Comparison of ENCODE assay signal across 10 cellular contexts in the genomic region with DNA sequence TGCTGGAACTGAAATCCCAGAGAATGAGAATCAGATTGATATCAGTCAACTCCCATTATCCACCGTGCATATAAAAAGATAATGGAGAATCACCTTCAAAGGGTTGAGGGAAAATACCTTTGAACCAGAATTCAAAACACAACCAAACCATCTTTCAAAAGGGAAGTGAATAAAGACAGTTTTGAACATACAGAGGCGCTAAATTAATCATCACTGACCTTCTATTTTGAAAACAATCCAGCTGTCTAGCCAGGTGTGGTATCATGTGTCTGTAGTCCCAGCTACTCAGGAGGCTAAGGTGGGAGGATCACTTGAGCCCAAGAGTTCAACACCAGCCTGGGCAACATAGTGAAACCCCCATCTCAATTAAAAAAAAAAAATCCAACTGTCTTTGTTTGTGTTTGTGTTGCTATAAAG.
DNase-seq lines count a peak whose midpoint lies in the region; ATAC-seq and TF ChIP-seq lines count a peak whose summit lies in the region.
"Had no signal": no experiment of that assay in that cellular context is flagged by ENCODE, and none has a peak within 500 bp of the region (broad histone marks: within the 10 kb centered on the region; RNA-seq: fewer than 3 reads in every experiment).

No MANE protein-coding gene starts in this region.

- H3K27me3 ChIP-seq in heart left ventricle = no peaks in the 10 kb centered on the region
- H3K27me3 ChIP-seq in uterus = no peaks in the 10 kb centered on the region

- 79 to 94% (median 92%) methylated on average over 2 of the region's 2 CpGs for WGBS in heart left ventricle, 4 donors

- no peak for TF ChIP-seq POLR2A in heart left ventricle (IDR thresholded peaks at IDR 0.05)
- no peak for TF ChIP-seq POLR2A in uterus (IDR thresholded peaks at IDR 0.05)

- H3K27ac ChIP-seq in heart left ventricle (no peak overlapping the region), uterus (no peak overlapping the region)

- peaks cover 25% of the 10 kb centered on the region for H3K36me3 Mint-ChIP-seq in activated naive CD8-positive, alpha-beta T cell treated with anti-CD3 and anti-CD28 coated beads, Interleukin-2, amount 10 ng/mL, durations not matched to agents 7 days and 5 days

- intact Hi-C loops in heart left ventricle (cut with DNase I) = no loop called here
- intact Hi-C loops in uterus (cut with DNase I; ENCODE audit: low total_unique reads) = loop anchor here (5.0 kb wide), 1 partner anchor 120 kb away; no protein-coding TSS in a partner anchor

- no peaks in the 10 kb centered on the region for H3K9me3 ChIP-seq in heart left ventricle
- no peaks in the 10 kb centered on the region for H3K9me3 ChIP-seq in uterus

- ATAC-seq in HG03097 (IDR thresholded peaks at IDR 0.05; ENCODE audit: low FRiP score, unreplicated experiment) (peak; percentile 91), heart left ventricle (no peak)
- peak; percentile 28 for ATAC-seq in activated naive CD8-positive, alpha-beta T cell treated with anti-CD3 and anti-CD28 coated beads, Interleukin-2, amount 10 ng/mL, durations not matched to agents 7 days and 5 days (ENCODE audit: low read depth)

- no peaks in the 10 kb centered on the region for H3K9me3 Mint-ChIP-seq in activated naive CD8-positive, alpha-beta T cell treated with anti-CD3 and anti-CD28 coated beads, Interleukin-2, amount 10 ng/mL, durations not matched to agents 7 days and 5 days

- no peak for TF ChIP-seq CTCF in GM20000 (IDR thresholded peaks at IDR 0.05; ENCODE audit: extremely low read depth, missing control alignments)
- no peak for TF ChIP-seq CTCF in heart left ventricle (IDR thresholded peaks at IDR 0.05)
- no peak for TF ChIP-seq CTCF in uterus (IDR thresholded peaks at IDR 0.05)

- H3K36me3 ChIP-seq in heart left ventricle = no peaks in the 10 kb centered on the region
- no peaks in the 10 kb centered on the region for H3K36me3 ChIP-seq in uterus

- no peaks in the 10 kb centered on the region for H3K4me1 ChIP-seq in heart left ventricle
- no peaks in the 10 kb centered on the region for H3K4me1 ChIP-seq in uterus

- DNase-seq in NOMO-1 treated with DMSO at 0.1 percent for 48 hours (lab: John Stamatoyannopoulos, UW; ENCODE audit: unreplicated experiment) (peak; percentile 2), NOMO-1 (lab: John Stamatoyannopoulos, UW; ENCODE audit: unreplicated experiment in 2 of 2) (no peak), GM20000 (ENCODE audit: low spot score) (peak; percentile 72), heart left ventricle (no peak), SIG-M5 (lab: John Stamatoyannopoulos, UW) (no peak), uterus (no peak)
- DNase-seq in activated naive CD8-positive, alpha-beta T cell treated with anti-CD3 and anti-CD28 coated beads, Interleukin-2, amount 10 ng/mL, durations not matched to agents 7 days and 5 days = no peak
- DNase-seq: 8988T, erythroblast had no signal

- no peak overlapping the region for H3K27ac Mint-ChIP-seq in activated naive CD8-positive, alpha-beta T cell treated with anti-CD3 and anti-CD28 coated beads, Interleukin-2, amount 10 ng/mL, durations not matched to agents 7 days and 5 days

- no peaks in the 10 kb centered on the region for H3K27me3 Mint-ChIP-seq in activated naive CD8-positive, alpha-beta T cell treated with anti-CD3 and anti-CD28 coated beads, Interleukin-2, amount 10 ng/mL, durations not matched to agents 7 days and 5 days

- H3K4me3 ChIP-seq in heart left ventricle (no peak overlapping the region), uterus (no peak overlapping the region)

- peaks cover 38% of the 10 kb centered on the region for H3K4me1 Mint-ChIP-seq in activated naive CD8-positive, alpha-beta T cell treated with anti-CD3 and anti-CD28 coated beads, Interleukin-2, amount 10 ng/mL, durations not matched to agents 7 days and 5 days

- POLR2A ChIA-PET in activated naive CD8-positive, alpha-beta T cell treated with anti-CD3 and anti-CD28 coated beads, Interleukin-2, amount 10 ng/mL, durations not matched to agents 7 days and 5 days (lab: Charles Lee) = interaction anchor here (1.3 kb wide), 1 partner anchor 10 kb away, joined by 5 read pairs; no protein-coding TSS in a partner anchor

- H3K4me3 Mint-ChIP-seq in activated naive CD8-positive, alpha-beta T cell treated with anti-CD3 and anti-CD28 coated beads, Interleukin-2, amount 10 ng/mL, durations not matched to agents 7 days and 5 days = no peak overlapping the region

Comparison
In these comparisons a context has a peak if more than half of its experiments do, and no peak if none do; other contexts are left out.
1. DNase-seq: peak in NOMO-1 treated with DMSO at 0.1 percent for 48 hours (single experiment) and GM20000 (single experiment); none in NOMO-1 (0 of 2), activated naive CD8-positive, alpha-beta T cell treated with anti-CD3 and anti-CD28 coated beads, Interleukin-2, amount 10 ng/mL, durations not matched to agents 7 days and 5 days (single experiment), heart left ventricle (0 of 5), SIG-M5 (single experiment) and uterus (0 of 2).
2. ATAC-seq: peak in HG03097 (single experiment) and activated naive CD8-positive, alpha-beta T cell treated with anti-CD3 and anti-CD28 coated beads, Interleukin-2, amount 10 ng/mL, durations not matched to agents 7 days and 5 days (single experiment); none in heart left ventricle (0 of 4).